22 cellular contexts compared by ENCODE assay signal in genomic region chr3:122784436-122784835, GRCh38. TPM values are rescaled to one million over a fixed set of nuclear protein-coding genes. Genes with fewer than 3 reads are reported as not detected.
DNase-seq lines count a peak whose midpoint lies in the region; ATAC-seq, FAIRE-seq and TF ChIP-seq lines count a peak whose summit lies in the region.
"Had no signal": no experiment of that assay in that cellular context is flagged by ENCODE, and none has a peak within 500 bp of the region (broad histone marks: within the 10 kb centered on the region; RNA-seq: fewer than 3 reads in every experiment).

No MANE protein-coding gene starts in this region.

- H3K4me1 ChIP-seq in A549 (peaks cover 21% of the 10 kb centered on the region), adrenal gland (replicated peaks in 1 of 2) (peaks cover 8 to 14% of the 10 kb centered on the region in 2 donors)
- H3K4me1 ChIP-seq: upper lobe of left lung had no signal

- CTCF ChIA-PET in A549 (lab: Yijun Ruan, JAX) = interaction anchor here (0.9 to 1.0 kb wide), 3 partner anchors 9 to 13 kb away, joined by 3 read pairs; partner anchors contain the start of gene HSPBAP1

- TF ChIP-seq CTCF in A549 (IDR thresholded peaks at IDR 0.05) (no peak), cardiac fibroblast (IDR thresholded peaks at IDR 0.05; ENCODE audit: low read depth, low read length) (no peak), adrenal gland (IDR thresholded peaks at IDR 0.05) (no peak)

- H3K36me3 ChIP-seq in adrenal gland (replicated peaks in 1 of 2) = no peaks in the 10 kb centered on the region

- H3K9me3 Mint-ChIP-seq in memory B cell = no peaks in the 10 kb centered on the region
- H3K9me3 Mint-ChIP-seq: activated naive CD8-positive, alpha-beta T cell treated with anti-CD3 and anti-CD28 coated beads, Interleukin-2, amount 50 U/mL, for 24 hours had no signal

- H3K4me2 ChIP-seq in A549 = no peak overlapping the region

- no peak for TF ChIP-seq EP300 in A549 (IDR thresholded peaks at IDR 0.05)

- no peak for TF ChIP-seq POLR2A in A549 (IDR thresholded peaks at IDR 0.05; ENCODE audit: low read length)
- no peak for TF ChIP-seq POLR2A in adrenal gland (IDR thresholded peaks at IDR 0.05)
- TF ChIP-seq POLR2A in erythroblast (IDR thresholded peaks at IDR 0.05; ENCODE audit: low read length) = no peak

- H3K4me1 Mint-ChIP-seq in memory B cell = peaks cover 5% of the 10 kb centered on the region

- H3K36me3 Mint-ChIP-seq in memory B cell = peaks cover 18% of the 10 kb centered on the region

- H3K4me3 Mint-ChIP-seq in memory B cell = no peak overlapping the region
- H3K4me3 Mint-ChIP-seq: activated naive CD8-positive, alpha-beta T cell treated with anti-CD3 and anti-CD28 coated beads, Interleukin-2, amount 50 U/mL, for 24 hours had no signal

- POLR2A ChIA-PET in A549 (lab: Yijun Ruan, JAX) = interaction anchor here (1.2 kb wide), 1 partner anchor 9 kb away, joined by 10 read pairs; the partner anchor contains the start of gene HSPBAP1

- H3K27ac ChIP-seq in A549 (peak overlapping the region in 1 of 2 experiments; percentile 17; a peak in 1 of 6 replicates), adrenal gland (no peak overlapping the region)
- H3K27ac ChIP-seq: dorsolateral prefrontal cortex, stomach, upper lobe of left lung had no signal

- intact Hi-C loops in adrenal gland (cut with DNase I) = no loop called here

- DNase-seq in A549 (ENCODE audit: low read depth in 1 of 2, low spot score in 1 of 2) = no peak
- peak; percentile 68 for DNase-seq in HCEC 1CT
- peak; percentile 52 to 57 for DNase-seq in cardiac fibroblast (ENCODE audit: low read depth in 2 of 2)
- DNase-seq in memory B cell (ENCODE audit: low spot score in 2 of 2) = no peak
- DNase-seq in pons (ENCODE audit: low spot score) = no peak
- DNase-seq in SIG-M5 treated with dmso at 0.1 percent for 504 hours (lab: John Stamatoyannopoulos, UW; ENCODE audit: unreplicated experiment) = no peak
- DNase-seq in adrenal gland = no peak
- no peak for DNase-seq in erythroblast (lab: John Stamatoyannopoulos, UW)
- DNase-seq: 8988T; activated CD4-positive, alpha-beta T cell treated with anti-CD3 and anti-CD28 coated beads for 48 hours; activated naive CD8-positive, alpha-beta T cell treated with anti-CD3 and anti-CD28 coated beads, Interleukin-2, amount 50 U/mL, for 24 hours; C1 segment of cervical spinal cord; dorsolateral prefrontal cortex; left colon; NCI-H1694; NCI-H748 treated with DMSO at 0.1 percent for 48 hours; SHP77; stomach; upper lobe of left lung had no signal

- no peak overlapping the region for H3K4me3 ChIP-seq in A549
- H3K4me3 ChIP-seq in cardiac fibroblast (replicated peaks in 1 of 2; ENCODE audit: low read depth in 2 of 2, low read length in 2 of 2) = no peak overlapping the region
- no peak overlapping the region for H3K4me3 ChIP-seq in adrenal gland
- H3K4me3 ChIP-seq: dorsolateral prefrontal cortex, K562, stomach, upper lobe of left lung had no signal

- ATAC-seq in A549 = peak; percentile 58 to 81
- ATAC-seq in memory B cell (ENCODE audit: low read depth) = no peak
- ATAC-seq: activated naive CD8-positive, alpha-beta T cell treated with anti-CD3 and anti-CD28 coated beads, Interleukin-2, amount 50 U/mL, for 24 hours; K562 had no signal

- peak overlapping the region; percentile 19 for H3K27ac Mint-ChIP-seq in memory B cell
- H3K27ac Mint-ChIP-seq: activated naive CD8-positive, alpha-beta T cell treated with anti-CD3 and anti-CD28 coated beads, Interleukin-2, amount 50 U/mL, for 24 hours had no signal

- no peak for TF ChIP-seq RAD21 in A549 (conservative IDR thresholded peaks at IDR 0.05 in 1 of 2, IDR thresholded peaks at IDR 0.05 in 1 of 2)

- H3K27me3 Mint-ChIP-seq in memory B cell = no peaks in the 10 kb centered on the region
- H3K27me3 Mint-ChIP-seq: activated naive CD8-positive, alpha-beta T cell treated with anti-CD3 and anti-CD28 coated beads, Interleukin-2, amount 50 U/mL, for 24 hours had no signal

- H3K27me3 ChIP-seq in adrenal gland = no peaks in the 10 kb centered on the region
- H3K27me3 ChIP-seq: dorsolateral prefrontal cortex, stomach, upper lobe of left lung had no signal

- no peak for FAIRE-seq in A549 (lab: Jason Lieb, UNC)
- FAIRE-seq: G401.6, K562, TTC549 had no signal

- H3K9me3 ChIP-seq in A549 = no peaks in the 10 kb centered on the region
- H3K9me3 ChIP-seq in adrenal gland (replicated peaks in 1 of 3) = no peaks in the 10 kb centered on the region
- H3K9me3 ChIP-seq: stomach, upper lobe of left lung had no signal

- WGBS in A549 (ENCODE audit: missing lambda C conversion rate) = 88% methylated on average over 1 of the region's 1 CpG
- WGBS in adrenal gland, 4 donors = 88 to 98% (median 90%) methylated on average over 1 of the region's 1 CpG

TF ChIP-seq in A549, 52 proteins besides CTCF, POLR2A, EP300 and RAD21:
- TF ChIP-seq CHD2 (IDR thresholded peaks at IDR 0.05; ENCODE audit: low read length, partially characterized antibody) = no peak
- no peak for TF ChIP-seq HDAC2 (IDR thresholded peaks at IDR 0.05)
- TF ChIP-seq KDM1A (IDR thresholded peaks at IDR 0.05; ENCODE audit: low read depth) = no peak
- no peak for TF ChIP-seq MAFK (IDR thresholded peaks at IDR 0.05; ENCODE audit: partially characterized antibody)
- no peak for TF ChIP-seq TFCP2L1 (CRISPR knock-in tag; IDR thresholded peaks at IDR 0.05)
- TF ChIP-seq SMC3 (IDR thresholded peaks at IDR 0.05) = no peak
- TF ChIP-seq BCL3 (IDR thresholded peaks at IDR 0.05) = no peak
- no peak for TF ChIP-seq ELK1 (IDR thresholded peaks at IDR 0.05; ENCODE audit: low read depth, low read length)
- TF ChIP-seq SREBF2 (IDR thresholded peaks at IDR 0.05) = no peak
- no peak for TF ChIP-seq JUN (IDR thresholded peaks at IDR 0.05)
- TF ChIP-seq ZNF302 (CRISPR knock-in tag; IDR thresholded peaks at IDR 0.05) = no peak
- no peak for TF ChIP-seq EHF (CRISPR knock-in tag; IDR thresholded peaks at IDR 0.05)
- TF ChIP-seq PBX3 (IDR thresholded peaks at IDR 0.05) = no peak
- TF ChIP-seq HOXA7 (CRISPR knock-in tag; IDR thresholded peaks at IDR 0.05) = no peak

RNA-seq across cellular contexts. Expression of gene HSPBAP1, which starts 9.2 kb away (rescaled TPM):
- 8.8 and 9.2 TPM in 2 replicates for polyA plus RNA-seq in A549 (2011; rRNA removed)
- polyA plus RNA-seq in A549 (2012; cell fraction: cytosol; rRNA removed) = 2.2 and 2.5 TPM in 2 replicates
- polyA plus RNA-seq in A549 (2012; cell fraction: nucleus; rRNA removed) = 2.8 and 4.7 TPM in 2 replicates
- 5.0 to 6.3 TPM (median 5.2 TPM) in 3 replicates for polyA plus RNA-seq in A549 (2017; fragmentation: RNase III; extraction: RNeasy Plus Mini Kit Qiagen cat#74134 plus additional on column Dnase treatment)
- 2.9 and 3.9 TPM in 2 replicates for polyA minus RNA-seq in A549 (2011; rRNA and poly(A)+ RNA removed)
- total RNA-seq in adrenal gland = 10 to 100 TPM in 4 of 8 donors, 1 to 10 TPM in 4; 3.9 to 14.8 (median 9.6) TPM
- 10 to 100 TPM in 2 of 3 donors, 1 to 10 TPM in 1; 8.2 to 40.2 (median 30.2) TPM for polyA plus RNA-seq in adrenal gland

RNA-seq across cellular contexts. Expression of gene SLC49A4, which starts 10.4 kb away (rescaled TPM):
- polyA plus RNA-seq in A549 (2011; rRNA removed) = 16.2 and 16.8 TPM in 2 replicates
- polyA plus RNA-seq in A549 (2012; cell fraction: cytosol; rRNA removed) = 3.8 and 5.1 TPM in 2 replicates
- polyA plus RNA-seq in A549 (2012; cell fraction: nucleus; rRNA removed) = 3.3 and 5.1 TPM in 2 replicates
- polyA plus RNA-seq in A549 (2017; fragmentation: RNase III; extraction: RNeasy Plus Mini Kit Qiagen cat#74134 plus additional on column Dnase treatment) = 9.3 to 11.1 TPM (median 10.1 TPM) in 3 replicates
- 14.5 and 15.1 TPM in 2 replicates for polyA minus RNA-seq in A549 (2011; rRNA and poly(A)+ RNA removed)
- total RNA-seq in adrenal gland = 10 to 100 TPM; 13.5 to 40.8 (median 24.0) TPM
- polyA plus RNA-seq in adrenal gland = 10 to 100 TPM in 1 of 3 donors, 1 to 10 TPM in 2; 2.2 to 16.3 (median 4.9) TPM

Comparison
In these comparisons a context has a peak if more than half of its experiments do, and no peak if none do; other contexts are left out.
1. DNase-seq: peak in HCEC 1CT (single experiment) and cardiac fibroblast (2 of 2); none in A549 (0 of 2), memory B cell (0 of 2), pons (single experiment), SIG-M5 treated with dmso at 0.1 percent for 504 hours (single experiment), adrenal gland (0 of 7) and erythroblast (0 of 2).